Comparison of ENCODE assay signal across 1 cellular context in genomic region chr2:9555338-9556120, GRCh38.
A peak's percentile ranks its signal among the peaks of the same experiment; 100 is the strongest.
TF ChIP-seq lines count a peak whose summit lies in the region.

Gene ADAM17, minus strand, starts transcription at chr2:9555830. Its CDS starts 225 bp downstream, at chr2:9555605.

TF ChIP-seq in SK-N-SH, 30 proteins besides CTCF, POLR2A, EP300 and RAD21 (continued from another document):
- TF ChIP-seq, protein P1, sequence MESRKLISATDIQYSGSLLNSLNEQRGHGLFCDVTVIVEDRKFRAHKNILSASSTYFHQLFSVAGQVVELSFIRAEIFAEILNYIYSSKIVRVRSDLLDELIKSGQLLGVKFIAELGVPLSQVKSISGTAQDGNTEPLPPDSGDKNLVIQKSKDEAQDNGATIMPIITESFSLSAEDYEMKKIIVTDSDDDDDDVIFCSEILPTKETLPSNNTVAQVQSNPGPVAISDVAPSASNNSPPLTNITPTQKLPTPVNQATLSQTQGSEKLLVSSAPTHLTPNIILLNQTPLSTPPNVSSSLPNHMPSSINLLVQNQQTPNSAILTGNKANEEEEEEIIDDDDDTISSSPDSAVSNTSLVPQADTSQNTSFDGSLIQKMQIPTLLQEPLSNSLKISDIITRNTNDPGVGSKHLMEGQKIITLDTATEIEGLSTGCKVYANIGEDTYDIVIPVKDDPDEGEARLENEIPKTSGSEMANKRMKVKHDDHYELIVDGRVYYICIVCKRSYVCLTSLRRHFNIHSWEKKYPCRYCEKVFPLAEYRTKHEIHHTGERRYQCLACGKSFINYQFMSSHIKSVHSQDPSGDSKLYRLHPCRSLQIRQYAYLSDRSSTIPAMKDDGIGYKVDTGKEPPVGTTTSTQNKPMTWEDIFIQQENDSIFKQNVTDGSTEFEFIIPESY (IDR thresholded peaks at IDR 0.05; ENCODE audit: borderline replicate concordance, low read depth), result no peak
- TF ChIP-seq RFX5 (IDR thresholded peaks at IDR 0.05; ENCODE audit: low read length) (peak; percentile 52; the same call in 1 of the 2 replicates), USF1 (IDR thresholded peaks at IDR 0.05; ENCODE audit: borderline replicate concordance, low read depth) (no peak), JUND (IDR thresholded peaks at IDR 0.05) (no peak), EZH2phosphoT487 (IDR thresholded peaks at IDR 0.05; ENCODE audit: borderline replicate concordance, low read depth) (no peak), RXRA (IDR thresholded peaks at IDR 0.05; ENCODE audit: borderline replicate concordance, low read depth) (peak; percentile 49; the same call in 1 of the 2 replicates), TEAD4 (IDR thresholded peaks at IDR 0.05; ENCODE audit: borderline replicate concordance, insufficient read depth) (no peak), SIN3A (IDR thresholded peaks at IDR 0.05; ENCODE audit: borderline replicate concordance, low read depth, low read length) (peak; percentile 78), NRF1 (IDR thresholded peaks at IDR 0.05; ENCODE audit: low read depth, low read length) (peak; percentile 57), RCOR1 (IDR thresholded peaks at IDR 0.05; ENCODE audit: low read length) (peak; percentile 61), MAX (IDR thresholded peaks at IDR 0.05; ENCODE audit: low read depth) (peak; percentile 90; the same call in 1 of the 2 replicates), USF2 (IDR thresholded peaks at IDR 0.05; ENCODE audit: borderline replicate concordance, low read depth, low read length) (no peak), NFIC (IDR thresholded peaks at IDR 0.05; ENCODE audit: borderline replicate concordance) (no peak; the same call in 1 of the 2 replicates), GABPA (IDR thresholded peaks at IDR 0.05; ENCODE audit: low read depth) (peak; percentile 90), YY1 (IDR thresholded peaks at IDR 0.05; ENCODE audit: low read depth) (no peak; the same call in 1 of the 2 replicates), MXI1 (IDR thresholded peaks at IDR 0.05; ENCODE audit: low read depth, low read length) (peak; percentile 93)
- TF ChIP-seq, protein P2, sequence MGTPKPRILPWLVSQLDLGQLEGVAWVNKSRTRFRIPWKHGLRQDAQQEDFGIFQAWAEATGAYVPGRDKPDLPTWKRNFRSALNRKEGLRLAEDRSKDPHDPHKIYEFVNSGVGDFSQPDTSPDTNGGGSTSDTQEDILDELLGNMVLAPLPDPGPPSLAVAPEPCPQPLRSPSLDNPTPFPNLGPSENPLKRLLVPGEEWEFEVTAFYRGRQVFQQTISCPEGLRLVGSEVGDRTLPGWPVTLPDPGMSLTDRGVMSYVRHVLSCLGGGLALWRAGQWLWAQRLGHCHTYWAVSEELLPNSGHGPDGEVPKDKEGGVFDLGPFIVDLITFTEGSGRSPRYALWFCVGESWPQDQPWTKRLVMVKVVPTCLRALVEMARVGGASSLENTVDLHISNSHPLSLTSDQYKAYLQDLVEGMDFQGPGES (IDR thresholded peaks at IDR 0.05; ENCODE audit: low read depth, low read length), result no peak; the same call in 1 of the 2 replicates
- TF ChIP-seq, protein P3, sequence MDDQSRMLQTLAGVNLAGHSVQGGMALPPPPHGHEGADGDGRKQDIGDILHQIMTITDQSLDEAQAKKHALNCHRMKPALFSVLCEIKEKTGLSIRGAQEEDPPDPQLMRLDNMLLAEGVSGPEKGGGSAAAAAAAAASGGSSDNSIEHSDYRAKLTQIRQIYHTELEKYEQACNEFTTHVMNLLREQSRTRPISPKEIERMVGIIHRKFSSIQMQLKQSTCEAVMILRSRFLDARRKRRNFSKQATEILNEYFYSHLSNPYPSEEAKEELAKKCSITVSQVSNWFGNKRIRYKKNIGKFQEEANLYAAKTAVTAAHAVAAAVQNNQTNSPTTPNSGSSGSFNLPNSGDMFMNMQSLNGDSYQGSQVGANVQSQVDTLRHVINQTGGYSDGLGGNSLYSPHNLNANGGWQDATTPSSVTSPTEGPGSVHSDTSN (IDR thresholded peaks at IDR 0.05), result no peak
